Comparison of ENCODE assay signal across 25 cellular contexts in the genomic region with DNA sequence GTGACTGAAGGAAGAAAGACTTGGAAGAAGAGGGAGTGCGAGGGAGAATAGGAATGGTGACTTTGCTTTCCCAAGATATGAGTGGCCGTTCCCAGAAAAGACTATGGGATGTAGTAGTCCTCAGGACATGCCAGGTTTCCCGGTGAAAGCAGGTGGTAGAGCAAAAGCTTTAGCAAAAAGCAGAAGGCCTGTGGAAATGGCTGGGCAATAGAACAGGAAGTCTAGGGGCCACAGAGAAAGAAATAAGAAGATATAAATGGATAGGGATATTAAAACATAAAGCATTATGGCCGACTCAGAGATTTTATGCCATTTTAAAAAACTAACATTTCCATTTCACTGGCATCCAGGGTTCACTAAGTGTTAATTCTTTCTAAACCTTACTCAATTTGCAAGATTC. TPM values are rescaled to one million over a fixed set of nuclear protein-coding genes. Genes with fewer than 3 reads are reported as not detected.
DNase-seq lines count a peak whose midpoint lies in the region; ATAC-seq, FAIRE-seq and TF ChIP-seq lines count a peak whose summit lies in the region.
"Had no signal": no experiment of that assay in that cellular context is flagged by ENCODE, and none has a peak within 500 bp of the region (broad histone marks: within the 10 kb centered on the region; RNA-seq: fewer than 3 reads in every experiment).

No MANE protein-coding gene starts in this region.

- no peaks in the 10 kb centered on the region for H3K27me3 ChIP-seq in HL-60 (ENCODE audit: insufficient read depth, poor library complexity, severe bottlenecking)
- H3K27me3 ChIP-seq in HepG2 (ENCODE audit: control insufficient read depth in 1 of 2, insufficient read depth in 2 of 2, low read length in 2 of 2): 0 out of 5 replicates have a peak, but pooled peaks cover 0 to 3% of the 10 kb centered on the region in 2 experiments

- TF ChIP-seq EP300 in HepG2 (IDR thresholded peaks at IDR 0.05; ENCODE audit: low read depth in 2 of 2, low read length in 2 of 2) (no peak), HepG2 (CRISPR knock-in tag; IDR thresholded peaks at IDR 0.05; ENCODE audit: borderline replicate concordance) (no peak)

- no peaks in the 10 kb centered on the region for H3K79me2 ChIP-seq in HepG2 (ENCODE audit: insufficient read depth, low read length)

- no peak overlapping the region for H3K4me2 ChIP-seq in HepG2 (ENCODE audit: low read depth, low read length)

- BruUV-seq in HepG2 (replicated peaks; lab: Mats Ljungman, UMichigan): no TSS peak

- in situ Hi-C loops in G401 (cut with HindIII; ENCODE audit: low sequenced_read_pairs): no loop called here
- in situ Hi-C loops in HepG2 (cut with HindIII; ENCODE audit: extremely low pct_ligation_motif_present, low pct_unique_long_range_greater_than_20kb): no loop called here

- CTCF ChIA-PET in HepG2 (lab: Yijun Ruan, JAX; ENCODE audit: low intra/inter-chr PET ratio, low total read pairs): no interaction called here

- TF ChIP-seq CTCF in HL-60 (IDR thresholded peaks at IDR 0.05; ENCODE audit: insufficient read depth, low read length) (no peak), HepG2 (CRISPR knock-in tag; IDR thresholded peaks at IDR 0.05) (no peak)

- H3K4me3 Mint-ChIP-seq in dendritic cell treated with granulocyte-macrophage colony-stimulating factor and Interleukin-4, amounts not matched to agents 40 ng/mL and 50 ng/mL, for 4 days: no peak overlapping the region
- H3K4me3 Mint-ChIP-seq: CD4-positive, alpha-beta T cell; T-cell had no signal

- H3K9ac ChIP-seq in HepG2 (ENCODE audit: insufficient read depth, low read depth, low read length): no peak overlapping the region

- 30% methylated on average over 4 of the region's 4 CpGs for WGBS in HepG2 (ENCODE audit: low lambda C conversion rate)

- peak overlapping the region; percentile 21 for H3K27ac Mint-ChIP-seq in dendritic cell treated with granulocyte-macrophage colony-stimulating factor and Interleukin-4, amounts not matched to agents 40 ng/mL and 50 ng/mL, for 4 days
- H3K27ac Mint-ChIP-seq: CD4-positive, alpha-beta T cell; T-cell had no signal

- no peak overlapping the region for H3K4me3 ChIP-seq in HL-60 (replicated peaks; ENCODE audit: insufficient read depth, low read length)
- no peak overlapping the region for H3K4me3 ChIP-seq in skin epidermis
- no peak overlapping the region for H3K4me3 ChIP-seq in HepG2 (replicated peaks in 1 of 3; ENCODE audit: insufficient read depth in 1 of 3, low read depth in 2 of 3, low read length in 3 of 3)

- no peak for TF ChIP-seq RAD21 in HepG2 (CRISPR knock-in tag; IDR thresholded peaks at IDR 0.05)

- intact Hi-C loops in dendritic cell treated with granulocyte-macrophage colony-stimulating factor and Interleukin-4, amounts not matched to agents 40 ng/mL and 50 ng/mL, for 4 days (cut with micrococcal nuclease): loop anchor here (10.0 kb wide), 1 partner anchor 399 kb away; no protein-coding TSS in a partner anchor
- intact Hi-C loops in HepG2 (cut with micrococcal nuclease; ENCODE audit: unreplicated experiment): loop anchor here (5.0 kb wide), 1 partner anchor 171 kb away; no protein-coding TSS in a partner anchor

- no peaks in the 10 kb centered on the region for H3K27me3 Mint-ChIP-seq in dendritic cell treated with granulocyte-macrophage colony-stimulating factor and Interleukin-4, amounts not matched to agents 40 ng/mL and 50 ng/mL, for 4 days

- ATAC-seq in GM18502 (IDR thresholded peaks at IDR 0.05; ENCODE audit: poor library complexity, unreplicated experiment): no peak
- no peak for ATAC-seq in HepG2
- ATAC-seq: HCT116, PC-3, T-cell had no signal

- no peak for TF ChIP-seq POLR2A in HepG2 (IDR thresholded peaks at IDR 0.05; ENCODE audit: insufficient read depth in 1 of 2, low read depth in 2 of 2, low read length in 2 of 2)

- peaks cover 57% of the 10 kb centered on the region for H3K4me1 Mint-ChIP-seq in dendritic cell treated with granulocyte-macrophage colony-stimulating factor and Interleukin-4, amounts not matched to agents 40 ng/mL and 50 ng/mL, for 4 days (ENCODE audit: low read depth)
- H3K4me1 Mint-ChIP-seq: T-cell had no signal

- H3K9me3 Mint-ChIP-seq in dendritic cell treated with granulocyte-macrophage colony-stimulating factor and Interleukin-4, amounts not matched to agents 40 ng/mL and 50 ng/mL, for 4 days: peaks cover 13% of the 10 kb centered on the region
- H3K9me3 Mint-ChIP-seq: CD4-positive, alpha-beta T cell; T-cell had no signal

- FAIRE-seq in HepG2 (lab: Jason Lieb, UNC): no peak
- FAIRE-seq: G401.6, GM12892, GM18507 had no signal

- H3K9me3 ChIP-seq in HepG2 (ENCODE audit: low read length): no peaks in the 10 kb centered on the region

- POLR2A ChIA-PET in HepG2 (lab: Yijun Ruan, JAX): no interaction called here

- H3K36me3 Mint-ChIP-seq in dendritic cell treated with granulocyte-macrophage colony-stimulating factor and Interleukin-4, amounts not matched to agents 40 ng/mL and 50 ng/mL, for 4 days (ENCODE audit: low read depth): no peaks in the 10 kb centered on the region
- H3K36me3 Mint-ChIP-seq: T-cell had no signal

- DNase-seq in HL-60 (ENCODE audit: low read depth in 1 of 2, low spot score in 1 of 2): peak in 1 of 2 experiments; percentile 48
- DNase-seq in NOMO-1 treated with dmso at 0.1 percent for 144 hours (lab: John Stamatoyannopoulos, UW; ENCODE audit: unreplicated experiment): peak; percentile 8
- no peak for DNase-seq in G401 (ENCODE audit: low spot score)
- DNase-seq in HepG2 (ENCODE audit: low spot score): no peak
- DNase-seq: CD4-positive, alpha-beta T cell; DMS153; GOT3; MV-4-11; NCI-H1417 treated with DMSO at 0.1 percent for 48 hours; NCI-H187; NCI-H446; NCI-H526; PC-3; RPMI8226; SIG-M5; T-cell had no signal

- no peaks in the 10 kb centered on the region for H4K20me1 ChIP-seq in HepG2 (ENCODE audit: insufficient read depth, low read length)

- no peaks in the 10 kb centered on the region for H3K36me3 ChIP-seq in HepG2 (replicated peaks in 1 of 2; ENCODE audit: control insufficient read depth in 1 of 2, insufficient read depth in 2 of 2, low read length in 2 of 2)

- no peak overlapping the region for H2AFZ ChIP-seq in HepG2 (ENCODE audit: low read length)

- no peaks in the 10 kb centered on the region for H3K4me1 ChIP-seq in HepG2 (ENCODE audit: insufficient read depth, low read length)

- H3K27ac ChIP-seq in HL-60 (replicated peaks) (peak overlapping the region; percentile 54), skin epidermis (peak overlapping the region in 11 of 21 experiments; percentile 5 to 68 (median 41)), HepG2 (ENCODE audit: extremely low read length, insufficient read depth, low read length) (no peak overlapping the region)

RNA-seq across cellular contexts. Expression of gene SERPINB13, which starts 1.2 kb away (rescaled TPM):
- not detected in 2 replicates for total RNA-seq in G401 (2014; rRNA removed; shearing (Covaris generic))
- total RNA-seq in HepG2 (2016; rRNA removed; fragmentation: Illumina TruSeq; extraction: Trizol): not detected in 2 replicates
- not detected in 2 replicates for total RNA-seq in HepG2 (2016; cell fraction: cytosol; rRNA removed; fragmentation: Illumina TruSeq; extraction: Trizol; ENCODE audit: low read depth)
- total RNA-seq in HepG2 (2016; cell fraction: insoluble cytoplasmic fraction; rRNA removed; fragmentation: Illumina TruSeq; extraction: Trizol): not detected in 2 replicates
- total RNA-seq in HepG2 (2016; cell fraction: membrane; rRNA removed; fragmentation: Illumina TruSeq; extraction: Trizol): not detected in 2 replicates
- total RNA-seq in HepG2 (2016; cell fraction: nucleus; rRNA removed; fragmentation: Illumina TruSeq; extraction: Trizol): not detected in 2 replicates
- polyA plus RNA-seq in HepG2 (2011; rRNA removed): not detected in 2 replicates
- polyA plus RNA-seq in HepG2 (2011; cell fraction: cytosol; rRNA removed): not detected in 2 replicates
- polyA plus RNA-seq in HepG2 (2011; cell fraction: nucleus; rRNA removed): not detected in 2 replicates
- polyA plus RNA-seq in HepG2 (2012): not detected in 2 replicates
- not detected in 2 replicates for polyA plus RNA-seq in HepG2 (2016; cell fraction: cytosol; fragmentation: Illumina TruSeq; extraction: Trizol; ENCODE audit: low read depth)
- polyA plus RNA-seq in HepG2 (2016; cell fraction: insoluble cytoplasmic fraction; fragmentation: Illumina TruSeq; extraction: Trizol; ENCODE audit: low read depth): not detected in 2 replicates
- polyA plus RNA-seq in HepG2 (2016; cell fraction: membrane; fragmentation: Illumina TruSeq; extraction: Trizol; ENCODE audit: low read depth): not detected in 2 replicates
- polyA plus RNA-seq in HepG2 (2016; cell fraction: nucleus; fragmentation: Illumina TruSeq; extraction: Trizol; ENCODE audit: insufficient read depth, low read depth): not detected in 2 replicates
- polyA minus RNA-seq in HepG2 (2011; rRNA and poly(A)+ RNA removed; ENCODE audit: low replicate concordance): not detected in 2 replicates
- not detected in 2 replicates for polyA minus RNA-seq in HepG2 (2011; cell fraction: cytosol; rRNA and poly(A)+ RNA removed)
- polyA minus RNA-seq in HepG2 (2011; cell fraction: nucleus; rRNA and poly(A)+ RNA removed): not detected in 2 replicates
- total RNA-seq: CD4-positive, alpha-beta T cell; LHCN-M2; PC-3; T-cell had no signal
- polyA plus RNA-seq: BJ had no signal

RNA-seq across cellular contexts. Expression of gene SERPINB12, which starts 43.8 kb away (rescaled TPM):
- total RNA-seq in G401 (2014; rRNA removed; shearing (Covaris generic)): not detected in 2 replicates
- not detected in 2 replicates for total RNA-seq in HepG2 (2016; rRNA removed; fragmentation: Illumina TruSeq; extraction: Trizol)
- not detected in 2 replicates for total RNA-seq in HepG2 (2016; cell fraction: cytosol; rRNA removed; fragmentation: Illumina TruSeq; extraction: Trizol; ENCODE audit: low read depth)
- total RNA-seq in HepG2 (2016; cell fraction: insoluble cytoplasmic fraction; rRNA removed; fragmentation: Illumina TruSeq; extraction: Trizol): not detected in 2 replicates
- not detected in 2 replicates for total RNA-seq in HepG2 (2016; cell fraction: membrane; rRNA removed; fragmentation: Illumina TruSeq; extraction: Trizol)
- total RNA-seq in HepG2 (2016; cell fraction: nucleus; rRNA removed; fragmentation: Illumina TruSeq; extraction: Trizol): not detected in 2 replicates
- not detected in 2 replicates for polyA plus RNA-seq in HepG2 (2011; rRNA removed)
- not detected in 2 replicates for polyA plus RNA-seq in HepG2 (2011; cell fraction: cytosol; rRNA removed)
- polyA plus RNA-seq in HepG2 (2011; cell fraction: nucleus; rRNA removed): not detected in 2 replicates
- polyA plus RNA-seq in HepG2 (2012): not detected in 2 replicates
- polyA plus RNA-seq in HepG2 (2016; cell fraction: cytosol; fragmentation: Illumina TruSeq; extraction: Trizol; ENCODE audit: low read depth): not detected in 2 replicates
- polyA plus RNA-seq in HepG2 (2016; cell fraction: insoluble cytoplasmic fraction; fragmentation: Illumina TruSeq; extraction: Trizol; ENCODE audit: low read depth): not detected in 2 replicates
- polyA plus RNA-seq in HepG2 (2016; cell fraction: membrane; fragmentation: Illumina TruSeq; extraction: Trizol; ENCODE audit: low read depth): not detected in 2 replicates
- polyA plus RNA-seq in HepG2 (2016; cell fraction: nucleus; fragmentation: Illumina TruSeq; extraction: Trizol; ENCODE audit: insufficient read depth, low read depth): not detected in 2 replicates
- not detected in 2 replicates for polyA minus RNA-seq in HepG2 (2011; rRNA and poly(A)+ RNA removed; ENCODE audit: low replicate concordance)
- polyA minus RNA-seq in HepG2 (2011; cell fraction: cytosol; rRNA and poly(A)+ RNA removed): not detected in 2 replicates
- not detected in 2 replicates for polyA minus RNA-seq in HepG2 (2011; cell fraction: nucleus; rRNA and poly(A)+ RNA removed)
- total RNA-seq: CD4-positive, alpha-beta T cell; PC-3; T-cell had no signal
- polyA plus RNA-seq: BJ had no signal

RNA-seq across cellular contexts. Expression of gene SERPINB4, which starts 58.1 kb away (rescaled TPM):
- total RNA-seq in G401 (2014; rRNA removed; shearing (Covaris generic)): not detected in 2 replicates
- not detected in 2 replicates for total RNA-seq in HepG2 (2016; rRNA removed; fragmentation: Illumina TruSeq; extraction: Trizol)
- not detected in 2 replicates for total RNA-seq in HepG2 (2016; cell fraction: cytosol; rRNA removed; fragmentation: Illumina TruSeq; extraction: Trizol; ENCODE audit: low read depth)
- not detected in 2 replicates for total RNA-seq in HepG2 (2016; cell fraction: insoluble cytoplasmic fraction; rRNA removed; fragmentation: Illumina TruSeq; extraction: Trizol)
- not detected in 2 replicates for total RNA-seq in HepG2 (2016; cell fraction: membrane; rRNA removed; fragmentation: Illumina TruSeq; extraction: Trizol)
- not detected in 2 replicates for total RNA-seq in HepG2 (2016; cell fraction: nucleus; rRNA removed; fragmentation: Illumina TruSeq; extraction: Trizol)
- not detected in 2 replicates for polyA plus RNA-seq in HepG2 (2011; rRNA removed)
- not detected in 2 replicates for polyA plus RNA-seq in HepG2 (2011; cell fraction: cytosol; rRNA removed)
- polyA plus RNA-seq in HepG2 (2011; cell fraction: nucleus; rRNA removed): not detected in 2 replicates
- polyA plus RNA-seq in HepG2 (2012): not detected in 2 replicates
- polyA plus RNA-seq in HepG2 (2016; cell fraction: cytosol; fragmentation: Illumina TruSeq; extraction: Trizol; ENCODE audit: low read depth): not detected in 2 replicates
- polyA plus RNA-seq in HepG2 (2016; cell fraction: insoluble cytoplasmic fraction; fragmentation: Illumina TruSeq; extraction: Trizol; ENCODE audit: low read depth): not detected in 2 replicates
- polyA plus RNA-seq in HepG2 (2016; cell fraction: membrane; fragmentation: Illumina TruSeq; extraction: Trizol; ENCODE audit: low read depth): not detected in 2 replicates
- not detected in 2 replicates for polyA plus RNA-seq in HepG2 (2016; cell fraction: nucleus; fragmentation: Illumina TruSeq; extraction: Trizol; ENCODE audit: insufficient read depth, low read depth)
- polyA minus RNA-seq in HepG2 (2011; rRNA and poly(A)+ RNA removed; ENCODE audit: low replicate concordance): 0.16 TPM in 1 of 2 replicates, not detected in the other
- polyA minus RNA-seq in HepG2 (2011; cell fraction: cytosol; rRNA and poly(A)+ RNA removed): not detected in 2 replicates
- not detected in 2 replicates for polyA minus RNA-seq in HepG2 (2011; cell fraction: nucleus; rRNA and poly(A)+ RNA removed)
- total RNA-seq: CD4-positive, alpha-beta T cell; LHCN-M2; T-cell had no signal
